Comparison of ENCODE assay signal across 12 cellular contexts in genomic region chr18:11259421-11259820, GRCh38.
DNase-seq lines count a peak whose midpoint lies in the region; ATAC-seq, FAIRE-seq and TF ChIP-seq lines count a peak whose summit lies in the region.
"Had no signal": no experiment of that assay in that cellular context is flagged by ENCODE, and none has a peak within 500 bp of the region (broad histone marks: within the 10 kb centered on the region; RNA-seq: fewer than 3 reads in every experiment).

No MANE protein-coding gene starts in this region.

- TF ChIP-seq POLR2A in IMR-90 (IDR thresholded peaks at IDR 0.05; ENCODE audit: low read depth, low read length) (no peak), HepG2 (IDR thresholded peaks at IDR 0.05; ENCODE audit: insufficient read depth in 1 of 2, low read depth in 2 of 2, low read length in 2 of 2) (no peak), thyroid gland (IDR thresholded peaks at IDR 0.05) (no peak)

- H2BK5ac ChIP-seq in IMR-90 (ENCODE audit: low read depth, low read length, poor library complexity, severe bottlenecking) = no peak overlapping the region

- no peak overlapping the region for H3K18ac ChIP-seq in IMR-90 (ENCODE audit: low read depth, low read length)

- in situ Hi-C loops in IMR-90 (cut with MboI; ENCODE audit: low sequenced_read_pairs) = no loop called here
- in situ Hi-C loops in HepG2 (cut with HindIII; ENCODE audit: extremely low pct_ligation_motif_present, low pct_unique_long_range_greater_than_20kb) = no loop called here

- H3K27me3 ChIP-seq in IMR-90 (ENCODE audit: control insufficient read depth, insufficient read depth, low read length) = peaks cover 2% of the 10 kb centered on the region
- H3K27me3 ChIP-seq in HepG2 (ENCODE audit: control insufficient read depth in 1 of 2, insufficient read depth in 2 of 2, low read length in 2 of 2) = no peaks in the 10 kb centered on the region
- no peaks in the 10 kb centered on the region for H3K27me3 ChIP-seq in thyroid gland
- H3K27me3 ChIP-seq: SJCRH30 had no signal

- peaks cover 6 to 12% (median 12%) of the 10 kb centered on the region in 5 experiments for H3K9me3 Mint-ChIP-seq in brain

- H2AK5ac ChIP-seq in IMR-90 (ENCODE audit: low read depth, low read length) = no peak overlapping the region

- H3K9me3 ChIP-seq in IMR-90 (ENCODE audit: control insufficient read depth, insufficient read depth, low read length) (no peaks in the 10 kb centered on the region), HepG2 (ENCODE audit: low read length) (peaks cover 10% of the 10 kb centered on the region), thyroid gland (no peaks in the 10 kb centered on the region)
- H3K9me3 ChIP-seq: SJCRH30 had no signal

- H3K27ac Mint-ChIP-seq in brain = peak overlapping the region in 4 of 5 experiments; percentile 25 to 76 (median 65)
- H3K27ac Mint-ChIP-seq: activated T-cell treated with anti-CD3 and anti-CD28 coated beads, Interleukin-2, amount 50 U/mL, for 72 hours; stimulated activated naive CD8-positive, alpha-beta T cell treated with anti-CD3 and anti-CD28 coated beads, Interleukin-15, amount 100 ng/mL, for 72 hours had no signal

- peaks cover 50% of the 10 kb centered on the region for H3K4me1 Mint-ChIP-seq in brain
- H3K4me1 Mint-ChIP-seq: stimulated activated naive CD8-positive, alpha-beta T cell treated with anti-CD3 and anti-CD28 coated beads, Interleukin-15, amount 100 ng/mL, for 72 hours had no signal

- no peak overlapping the region for H3K14ac ChIP-seq in IMR-90 (replicated peaks; ENCODE audit: low read depth, low read length)

- H3K27ac ChIP-seq in IMR-90 (ENCODE audit: insufficient read depth, low read length) = no peak overlapping the region
- H3K27ac ChIP-seq in HepG2 (ENCODE audit: extremely low read length, insufficient read depth, low read length) = no peak overlapping the region
- no peak overlapping the region for H3K27ac ChIP-seq in thyroid gland
- H3K27ac ChIP-seq: SJCRH30 had no signal

- TF ChIP-seq RAD21 in IMR-90 (IDR thresholded peaks at IDR 0.05; ENCODE audit: low read length) (no peak), HepG2 (CRISPR knock-in tag; IDR thresholded peaks at IDR 0.05) (no peak)

- no peak for TF ChIP-seq CTCF in IMR-90 (conservative IDR thresholded peaks at IDR 0.05; ENCODE audit: low read depth, low read length)
- no peak for TF ChIP-seq CTCF in brain (conservative IDR thresholded peaks at IDR 0.05)
- no peak for TF ChIP-seq CTCF in HepG2 (CRISPR knock-in tag; IDR thresholded peaks at IDR 0.05)
- no peak for TF ChIP-seq CTCF in thyroid gland (IDR thresholded peaks at IDR 0.05)

- no peak overlapping the region for H2BK120ac ChIP-seq in IMR-90 (ENCODE audit: low read depth, low read length)

- no peaks in the 10 kb centered on the region for H3K9me1 ChIP-seq in IMR-90 (ENCODE audit: insufficient read depth, low read length)

- H3K4me1 ChIP-seq in IMR-90 (ENCODE audit: control insufficient read depth, insufficient read depth, low read length) (no peaks in the 10 kb centered on the region), HepG2 (ENCODE audit: insufficient read depth, low read length) (no peaks in the 10 kb centered on the region), thyroid gland (no peaks in the 10 kb centered on the region)

- no peak overlapping the region for H3K4ac ChIP-seq in IMR-90 (ENCODE audit: low read depth, low read length)

- POLR2A ChIA-PET in IMR-90 (lab: Charles Lee; ENCODE audit: unreplicated experiment) = no interaction called here
- POLR2A ChIA-PET in HepG2 (lab: Yijun Ruan, JAX) = no interaction called here

- H3K36me3 ChIP-seq in IMR-90 (ENCODE audit: control insufficient read depth, insufficient read depth, low read length) (no peaks in the 10 kb centered on the region), HepG2 (replicated peaks in 1 of 2; ENCODE audit: control insufficient read depth in 1 of 2, insufficient read depth in 2 of 2, low read length in 2 of 2) (no peaks in the 10 kb centered on the region), thyroid gland (no peaks in the 10 kb centered on the region)
- H3K36me3 ChIP-seq: SJCRH30 had no signal

- ATAC-seq in IMR-90 (ENCODE audit: low read depth) = no peak
- no peak; the same call in 2 of the 3 replicates for ATAC-seq in HepG2
- ATAC-seq in HG02970 (IDR thresholded peaks at IDR 0.05; ENCODE audit: low FRiP score, unreplicated experiment) = no peak
- ATAC-seq in GM19035 (IDR thresholded peaks at IDR 0.05; ENCODE audit: unreplicated experiment) = no peak
- ATAC-seq: activated T-cell treated with anti-CD3 and anti-CD28 coated beads, Interleukin-2, amount 50 U/mL, for 72 hours; stimulated activated naive CD8-positive, alpha-beta T cell treated with anti-CD3 and anti-CD28 coated beads, Interleukin-15, amount 100 ng/mL, for 72 hours had no signal

- peak overlapping the region in 1 of 5 experiments; percentile 47 for H3K4me3 Mint-ChIP-seq in brain
- H3K4me3 Mint-ChIP-seq: activated T-cell treated with anti-CD3 and anti-CD28 coated beads, Interleukin-2, amount 50 U/mL, for 72 hours; stimulated activated naive CD8-positive, alpha-beta T cell treated with anti-CD3 and anti-CD28 coated beads, Interleukin-15, amount 100 ng/mL, for 72 hours had no signal

- no peak for FAIRE-seq in HepG2 (lab: Jason Lieb, UNC)

- H2AFZ ChIP-seq in IMR-90 (replicated peaks; ENCODE audit: low read length, poor library complexity) (peak overlapping the region; percentile 64), HepG2 (ENCODE audit: low read length) (no peak overlapping the region)

- intact Hi-C loops in IMR-90 (cut with micrococcal nuclease) = no loop called here
- intact Hi-C loops in HepG2 (cut with micrococcal nuclease; ENCODE audit: unreplicated experiment) = no loop called here
- intact Hi-C loops in thyroid gland (cut with DNase I) = no loop called here

- H3K4me2 ChIP-seq in IMR-90 (ENCODE audit: low read depth, low read length) (no peak overlapping the region), HepG2 (ENCODE audit: low read depth, low read length) (peak overlapping the region; percentile 47; the same call in 1 of the 2 replicates)

- TF ChIP-seq EP300 in HepG2 (IDR thresholded peaks at IDR 0.05; ENCODE audit: low read depth in 2 of 2, low read length in 2 of 2) (no peak), HepG2 (CRISPR knock-in tag; IDR thresholded peaks at IDR 0.05; ENCODE audit: borderline replicate concordance) (no peak)

- DNase-seq in IMR-90 (no peak), HepG2 (ENCODE audit: low spot score) (no peak), thyroid gland (peak; percentile 10 to 16), UCSD-AML1 (lab: John Stamatoyannopoulos, UW; ENCODE audit: unreplicated experiment) (no peak)
- DNase-seq: activated T-cell treated with anti-CD3 and anti-CD28 coated beads, Interleukin-2, amount 50 U/mL, for 72 hours; NCI-H1105 treated with DMSO at 0.1 percent for 48 hours; NCI-H510A; SJCRH30; stimulated activated naive CD8-positive, alpha-beta T cell treated with anti-CD3 and anti-CD28 coated beads, Interleukin-15, amount 100 ng/mL, for 72 hours had no signal

- no peak overlapping the region for H2AK9ac ChIP-seq in IMR-90 (replicated peaks; ENCODE audit: low read depth, low read length, poor library complexity)

- no peak overlapping the region for H3K23ac ChIP-seq in IMR-90 (ENCODE audit: low read depth, low read length)

- H3K4me3 ChIP-seq in IMR-90 (ENCODE audit: insufficient read depth, low read depth, low read length) (no peak overlapping the region), HepG2 (replicated peaks in 1 of 3; ENCODE audit: insufficient read depth in 1 of 3, low read depth in 2 of 3, low read length in 3 of 3) (no peak overlapping the region), thyroid gland (replicated peaks in 1 of 3) (no peak overlapping the region)
- H3K4me3 ChIP-seq: SJCRH30 had no signal

- no peak overlapping the region for H3K56ac ChIP-seq in IMR-90 (ENCODE audit: extremely low read depth, insufficient read depth, low read length)

- no peak overlapping the region for H2BK15ac ChIP-seq in IMR-90 (ENCODE audit: low read depth, low read length)

- BruUV-seq in IMR-90 (replicated peaks; lab: Mats Ljungman, UMichigan) (no TSS peak), HepG2 (replicated peaks; lab: Mats Ljungman, UMichigan) (no TSS peak)

- no peak overlapping the region for H2BK20ac ChIP-seq in IMR-90 (ENCODE audit: low read depth, low read length)

- no peak overlapping the region for H4K91ac ChIP-seq in IMR-90 (ENCODE audit: insufficient read depth, low read depth, low read length)

- H4K20me1 ChIP-seq in IMR-90 (ENCODE audit: insufficient read depth, low read length) (no peaks in the 10 kb centered on the region), HepG2 (ENCODE audit: insufficient read depth, low read length) (no peaks in the 10 kb centered on the region)

- peaks cover 2% of the 10 kb centered on the region for H3K27me3 Mint-ChIP-seq in brain
- H3K27me3 Mint-ChIP-seq: stimulated activated naive CD8-positive, alpha-beta T cell treated with anti-CD3 and anti-CD28 coated beads, Interleukin-15, amount 100 ng/mL, for 72 hours had no signal

- 58% methylated on average over 7 of the region's 8 CpGs; no CpG with 5 or more reads in 1 of the 2 experiments for WGBS in IMR-90 (ENCODE audit: extremely low coverage in 2 of 2, insufficient read length in 1 of 2), 2 experiments
- 35% methylated on average over 8 of the region's 8 CpGs for WGBS in HepG2 (ENCODE audit: low lambda C conversion rate)
- 56 to 63% methylated on average over 8 of the region's 8 CpGs for WGBS in thyroid gland, 2 donors

- CTCF ChIA-PET in IMR-90 (lab: Yijun Ruan, JAX) (no interaction called here), HepG2 (lab: Yijun Ruan, JAX; ENCODE audit: low intra/inter-chr PET ratio, low total read pairs) (no interaction called here)

- H3K79me1 ChIP-seq in IMR-90 (ENCODE audit: low read depth in 1 of 2, low read length in 2 of 2) = no peaks in the 10 kb centered on the region

- no peaks in the 10 kb centered on the region for H3K79me2 ChIP-seq in HepG2 (ENCODE audit: insufficient read depth, low read length)

- no peak overlapping the region for H4K5ac ChIP-seq in IMR-90 (ENCODE audit: low read depth, low read length)

- H4K8ac ChIP-seq in IMR-90 (ENCODE audit: low read depth in 2 of 2, low read length in 2 of 2) = no peak overlapping the region

- dilution Hi-C loops in IMR-90 (cut with HindIII; ENCODE audit: low sequenced_read_pairs, unreplicated experiment) = no loop called here

- H3K9ac ChIP-seq in IMR-90 (ENCODE audit: low read depth, low read length) (no peak overlapping the region), HepG2 (ENCODE audit: insufficient read depth, low read depth, low read length) (no peak overlapping the region)

- H3K36me3 Mint-ChIP-seq in brain = peaks cover 6% of the 10 kb centered on the region

TF ChIP-seq in IMR-90, 13 proteins besides CTCF, POLR2A, EP300 and RAD21 (continues in another document):
- TF ChIP-seq MXI1 (IDR thresholded peaks at IDR 0.05; ENCODE audit: borderline replicate concordance, low read depth, low read length) = no peak
- no peak for TF ChIP-seq CEBPB (IDR thresholded peaks at IDR 0.05; ENCODE audit: low read depth, low read length)
- TF ChIP-seq MAFK (IDR thresholded peaks at IDR 0.05; ENCODE audit: low read depth, low read length) = no peak

TF ChIP-seq in HepG2, 621 proteins besides CTCF, POLR2A, EP300 and RAD21 (continues in another document):
- TF ChIP-seq ZNF674 (CRISPR knock-in tag; IDR thresholded peaks at IDR 0.05; ENCODE audit: low read depth) (no peak), BCL6 (CRISPR knock-in tag; IDR thresholded peaks at IDR 0.05) (no peak), CCDC6 (CRISPR knock-in tag; IDR thresholded peaks at IDR 0.05) (no peak), SALL1 (CRISPR knock-in tag; IDR thresholded peaks at IDR 0.05) (no peak)

Comparison
In these comparisons a context has a peak if more than half of its experiments do, and no peak if none do; other contexts are left out.
1. DNase-seq: peak in thyroid gland (2 of 2); none in IMR-90 (single experiment), HepG2 (single experiment) and UCSD-AML1 (single experiment).